Comparison of ENCODE assay signal across 11 cellular contexts in genomic region chr14:21039059-21039422, GRCh38. TPM values are rescaled to one million over a fixed set of nuclear protein-coding genes. Genes with fewer than 3 reads are reported as not detected.
DNase-seq lines count a peak whose midpoint lies in the region; ATAC-seq and TF ChIP-seq lines count a peak whose summit lies in the region.
"Had no signal": no experiment of that assay in that cellular context is flagged by ENCODE, and none has a peak within 500 bp of the region (broad histone marks: within the 10 kb centered on the region; RNA-seq: fewer than 3 reads in every experiment).

No MANE protein-coding gene starts in this region.

- H3K4me1 ChIP-seq in breast epithelium: peaks cover 0 to 26% of the 10 kb centered on the region in 2 donors
- H3K4me1 ChIP-seq: A549 had no signal

- no peaks in the 10 kb centered on the region for H3K36me3 ChIP-seq in breast epithelium

- peak; percentile 83 to 88 for DNase-seq in breast epithelium (ENCODE audit: low spot score in 2 of 2)
- DNase-seq in MCF 10A (ENCODE audit: unreplicated experiment): no peak
- peak; percentile 89 for DNase-seq in fibroblast of pulmonary artery (ENCODE audit: low read depth)
- DNase-seq in activated CD4-positive, alpha-beta T cell treated with anti-CD3 and anti-CD28 coated beads, Interleukin-2, amount 50 U/mL, for 4 hours: no peak
- no peak for DNase-seq in A172 (ENCODE audit: low spot score)

- no TSS peak for BruUV-seq in MCF 10A (replicated peaks; lab: Mats Ljungman, UMichigan)

- no peaks in the 10 kb centered on the region for H3K9me3 ChIP-seq in breast epithelium
- H3K9me3 ChIP-seq: A549 had no signal

- H3K4me3 ChIP-seq in breast epithelium: peak overlapping the region in 2 of 3 donors; percentile 6 to 21
- peak overlapping the region; percentile 4 for H3K4me3 ChIP-seq in fibroblast of pulmonary artery (replicated peaks; ENCODE audit: low read depth, low read length)
- H3K4me3 ChIP-seq: A549, SK-N-MC had no signal

- H3K36me3 Mint-ChIP-seq in MCF 10A (ENCODE audit: insufficient read depth, unreplicated experiment): no peaks in the 10 kb centered on the region
- no peaks in the 10 kb centered on the region for H3K36me3 Mint-ChIP-seq in nephron (ENCODE audit: low read depth)

- CTCF ChIA-PET in MCF 10A (lab: Yijun Ruan, JAX): interaction anchor here (1.0 to 7.2 kb wide), 15 partner anchors 8 to 344 kb away, joined by 3 to 391 read pairs (median 28); partner anchors contain the start of genes ARHGEF40, SLC39A2 and TPPP2

- H3K27me3 Mint-ChIP-seq in MCF 10A (ENCODE audit: insufficient read depth, unreplicated experiment): no peaks in the 10 kb centered on the region
- H3K27me3 Mint-ChIP-seq in nephron (ENCODE audit: low read depth): no peaks in the 10 kb centered on the region

- no peak overlapping the region for H3K27ac Mint-ChIP-seq in MCF 10A (ENCODE audit: low read depth, unreplicated experiment)
- H3K27ac Mint-ChIP-seq in nephron: peak overlapping the region; percentile 89 to 99 (median 94)

- no peak for TF ChIP-seq POLR2A in breast epithelium (IDR thresholded peaks at IDR 0.05)

- no peak for TF ChIP-seq CTCF in breast epithelium (IDR thresholded peaks at IDR 0.05)
- TF ChIP-seq CTCF in MCF 10A (IDR thresholded peaks at IDR 0.05; ENCODE audit: unreplicated experiment): no peak
- no peak for TF ChIP-seq CTCF in fibroblast of pulmonary artery (IDR thresholded peaks at IDR 0.05; ENCODE audit: low read length, missing control alignments)
- TF ChIP-seq CTCF in nephron (IDR thresholded peaks at IDR 0.05; ENCODE audit: unreplicated experiment in 3 of 3): no peak

- intact Hi-C loops in breast epithelium (cut with DNase I; ENCODE audit: low total_unique reads): loop anchor here (2.0 kb wide), 1 partner anchor 24 kb away; no protein-coding TSS in a partner anchor
- intact Hi-C loops in MCF 10A (cut with micrococcal nuclease): no loop called here

- H3K4me3 Mint-ChIP-seq in MCF 10A (ENCODE audit: unreplicated experiment): no peak overlapping the region
- H3K4me3 Mint-ChIP-seq in nephron: peak overlapping the region in 2 of 3 experiments; percentile 67

- peak overlapping the region; percentile 70 to 80 for H3K27ac ChIP-seq in breast epithelium
- H3K27ac ChIP-seq: A549, SK-N-MC had no signal

- H3K27me3 ChIP-seq in breast epithelium: no peaks in the 10 kb centered on the region

- no peaks in the 10 kb centered on the region for H3K9me3 Mint-ChIP-seq in MCF 10A (ENCODE audit: unreplicated experiment)
- H3K9me3 Mint-ChIP-seq in nephron: no peaks in the 10 kb centered on the region

- ATAC-seq in GM18502 (IDR thresholded peaks at IDR 0.05; ENCODE audit: poor library complexity, unreplicated experiment): no peak
- no peak for ATAC-seq in HG02885 (IDR thresholded peaks at IDR 0.05; ENCODE audit: poor library complexity, unreplicated experiment)

- POLR2A ChIA-PET in MCF 10A (lab: Yijun Ruan, JAX): interaction anchor here (0.6 kb wide), 1 partner anchor 52 kb away, joined by 3 read pairs; no protein-coding TSS in a partner anchor

- H3K4me1 Mint-ChIP-seq in MCF 10A (ENCODE audit: insufficient read depth, unreplicated experiment) (peaks cover 27% of the 10 kb centered on the region), nephron (peaks cover 51% of the 10 kb centered on the region)

RNA-seq across cellular contexts. Expression of gene RNASE7, which starts 3.1 kb away (rescaled TPM):
- total RNA-seq in breast epithelium (1 to 10 TPM in 2 of 3 donors, not detected in 1; 1.6 to 3.1 TPM), MCF 10A (2022) (10.9 and 11.8 TPM in 2 replicates)
- not detected in 2 replicates for total RNA-seq in A172 (2014; rRNA removed; shearing (Covaris generic))

RNA-seq across cellular contexts. Expression of gene RNASE13, which starts 4.4 kb away (rescaled TPM):
- total RNA-seq in breast epithelium (not detected), MCF 10A (2022) (not detected in 2 replicates)
- total RNA-seq in A172 (2014; rRNA removed; shearing (Covaris generic)): not detected in 2 replicates
- total RNA-seq: epithelial cell of proximal tubule had no signal

RNA-seq across cellular contexts. Expression of gene TPPP2, which starts 9.0 kb away (rescaled TPM):
- total RNA-seq in breast epithelium (under 1 TPM in 1 of 3 donors, not detected in 2; 0.15 TPM), MCF 10A (2022) (not detected in 2 replicates)
- not detected in 2 replicates for total RNA-seq in A172 (2014; rRNA removed; shearing (Covaris generic))
- total RNA-seq: epithelial cell of proximal tubule had no signal

RNA-seq across cellular contexts. Expression of gene NDRG2, which starts 14.2 kb away (rescaled TPM):
- total RNA-seq in breast epithelium (100 to 1,000 TPM; 251 to 693 (median 258) TPM), MCF 10A (2022) (0.81 and 0.82 TPM in 2 replicates)
- 7.5 and 9.0 TPM in 2 replicates for total RNA-seq in A172 (2014; rRNA removed; shearing (Covaris generic))

RNA-seq across cellular contexts. Expression of gene RNASE8, which starts 18.6 kb away (rescaled TPM):
- total RNA-seq in breast epithelium (not detected), MCF 10A (2022) (not detected in 2 replicates)
- total RNA-seq in A172 (2014; rRNA removed; shearing (Covaris generic)): not detected in 2 replicates
- total RNA-seq: epithelial cell of proximal tubule had no signal

Comparison
In these comparisons a context has a peak if more than half of its experiments do, and no peak if none do; other contexts are left out.
1. DNase-seq: peak in breast epithelium (2 of 2) and fibroblast of pulmonary artery (single experiment); none in MCF 10A (single experiment), activated CD4-positive, alpha-beta T cell treated with anti-CD3 and anti-CD28 coated beads, Interleukin-2, amount 50 U/mL, for 4 hours (0 of 2) and A172 (single experiment).